Comparison of ENCODE assay signal across 8 cellular contexts in genomic region chr17:20843799-20844553, GRCh38.
DNase-seq lines count a peak whose midpoint lies in the region; FAIRE-seq and TF ChIP-seq lines count a peak whose summit lies in the region.
"Not testable (repeated sequence)": the region's sequence is repeated elsewhere in the genome, so short reads cannot be mapped to it uniquely, and the experiment has no call there.

No MANE protein-coding gene starts in this region.

- not testable (repeated sequence) for H3K9ac ChIP-seq in iPS-18a (ENCODE audit: low read length)

- H3K4me1 ChIP-seq in iPS-18a (ENCODE audit: control insufficient read depth, low read depth, low read length), result not testable (repeated sequence)

- H3K36me3 ChIP-seq in bronchial epithelial cell (ENCODE audit: control insufficient read depth, insufficient read depth, low read length); iPS-18a (ENCODE audit: control insufficient read depth, low read depth, low read length): not testable (repeated sequence)

- H3K27ac Mint-ChIP-seq in osteocyte (ENCODE audit: unreplicated experiment), result not testable (repeated sequence)

- not testable (repeated sequence) for H3K27me3 ChIP-seq in bronchial epithelial cell (ENCODE audit: control insufficient read depth, insufficient read depth, low read length)
- peaks cover 14% of the 10 kb centered on the region for H3K27me3 ChIP-seq in iPS-18a (ENCODE audit: control insufficient read depth, insufficient read depth, low read length)

- not testable (repeated sequence) for H3K36me3 Mint-ChIP-seq in osteocyte (ENCODE audit: unreplicated experiment)

- H3K27me3 Mint-ChIP-seq in osteocyte (ENCODE audit: unreplicated experiment), result peaks cover 24% of the 10 kb centered on the region

- TF ChIP-seq CTCF in C4-2B (conservative IDR thresholded peaks at IDR 0.05), result peak; percentile 49
- TF ChIP-seq CTCF in LNCAP (IDR thresholded peaks at IDR 0.05), result peak; percentile 14; the same call in 1 of the 2 replicates
- not testable (repeated sequence) for TF ChIP-seq CTCF in bronchial epithelial cell (IDR thresholded peaks at IDR 0.05; ENCODE audit: insufficient read depth, low read length, severe bottlenecking); osteocyte (IDR thresholded peaks at IDR 0.05)

- H3K27ac ChIP-seq in C4-2B, result peak overlapping the region; percentile 47
- not testable (repeated sequence) for H3K27ac ChIP-seq in iPS-18a (ENCODE audit: low read length)

- H3K9me3 ChIP-seq in iPS-18a (ENCODE audit: control insufficient read depth, low read depth, low read length), result not testable (repeated sequence)

- H3K4me1 Mint-ChIP-seq in osteocyte (ENCODE audit: unreplicated experiment), result not testable (repeated sequence)

- peak overlapping the region; percentile 39 for H3K4me3 ChIP-seq in bronchial epithelial cell (ENCODE audit: low read depth, low read length)
- peak overlapping the region; percentile 17 for H3K4me3 ChIP-seq in iPS-18a (ENCODE audit: low read length)

- not testable (repeated sequence) for H3K9me3 Mint-ChIP-seq in osteocyte (ENCODE audit: unreplicated experiment)

- peak; percentile 37 for DNase-seq in RPMI8226
- DNase-seq in activated CD8-positive, alpha-beta memory T cell treated with anti-CD3 and anti-CD28 coated beads, Interleukin-2, amount 50 U/mL, for 4 hours, result peak; percentile 34
- DNase-seq in bronchial epithelial cell (ENCODE audit: low read depth), result peak; percentile 29
- not testable (repeated sequence) for DNase-seq in osteocyte (ENCODE audit: extremely low spot score, unreplicated experiment)
- peak; percentile 28 for DNase-seq in stimulated activated CD8-positive, alpha-beta memory T cell treated with anti-CD3 and anti-CD28 coated beads, Interleukin-15, amount 100 ng/mL, for 24 hours (ENCODE audit: low read depth)

- peak overlapping the region; percentile 40 for H3K4me3 Mint-ChIP-seq in osteocyte (ENCODE audit: unreplicated experiment)

- not testable (repeated sequence) for FAIRE-seq in bronchial epithelial cell (lab: Jason Lieb, UNC)
